8 cellular contexts compared by ENCODE assay signal in the genomic region with DNA sequence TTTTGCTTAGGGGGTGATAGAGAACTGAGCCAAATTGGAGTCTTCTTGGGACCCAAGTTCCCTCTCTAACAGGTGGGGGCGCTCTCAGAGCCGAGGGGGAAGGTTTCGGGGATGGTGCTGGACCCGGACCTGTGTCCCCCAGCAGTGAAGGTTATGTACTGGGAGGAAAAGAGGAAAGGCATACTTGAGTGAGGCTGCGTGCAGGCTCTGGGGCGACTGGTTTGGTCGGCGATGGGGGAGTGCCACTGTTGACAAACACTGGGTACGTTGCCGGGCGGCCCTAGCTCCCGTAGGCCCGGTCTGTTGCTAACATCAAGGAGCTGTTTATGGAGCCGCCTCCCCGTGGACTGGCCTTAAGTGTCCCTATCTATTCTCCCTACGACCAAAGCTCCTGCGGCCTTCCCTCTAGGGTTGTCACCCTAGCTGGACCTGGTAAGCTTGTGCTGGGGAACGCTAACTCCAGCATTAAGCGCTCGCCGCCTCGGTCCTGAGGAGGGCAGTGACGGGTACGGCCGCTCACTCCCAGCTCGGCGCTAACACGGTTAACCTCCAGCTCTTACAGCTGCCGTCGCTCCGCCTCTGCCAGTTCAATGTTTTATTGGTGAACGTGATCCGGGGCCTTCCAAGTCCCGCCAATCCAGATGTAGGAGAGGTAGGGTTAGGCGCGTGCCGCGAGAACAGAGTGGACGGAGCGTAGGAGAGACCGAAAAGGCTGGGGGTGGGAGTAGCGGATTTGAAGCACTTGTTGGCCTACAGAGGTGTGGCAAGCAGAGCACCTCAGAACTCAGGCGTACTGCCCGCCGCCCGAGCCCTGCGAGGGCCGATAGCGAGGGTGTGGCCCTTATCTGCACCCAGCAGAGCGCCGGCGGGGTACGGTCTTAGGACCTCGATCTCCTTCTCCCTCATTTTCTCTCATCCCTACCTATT. TPM values are rescaled to one million over a fixed set of nuclear protein-coding genes. Genes with fewer than 3 reads are reported as not detected.
DNase-seq lines count a peak whose midpoint lies in the region; ATAC-seq and TF ChIP-seq lines count a peak whose summit lies in the region.

TSS of gene PPOX (plus strand) at position 685 of the 927 bp plus-strand sequence. CDS start 422 bp downstream, outside the sequence.

- DNase-seq in GM12864 (ENCODE audit: low read depth), result peak; percentile 97
- peak; percentile 99 for DNase-seq in NCI-H1092 treated with DMSO at 0.1 percent for 48 hours (lab: John Stamatoyannopoulos, UW)
- DNase-seq in SKM-1 (lab: John Stamatoyannopoulos, UW; ENCODE audit: unreplicated experiment), result peak; percentile 99
- peak; percentile 89 to 95 for DNase-seq in activated naive CD4-positive, alpha-beta T cell treated with anti-CD3 and anti-CD28 coated beads, Interleukin-2, amount 50 U/mL, for 72 hours (ENCODE audit: low spot score in 2 of 2)
- peak; percentile 98 for DNase-seq in glomerular visceral epithelial cell (ENCODE audit: extremely low spot score)
- DNase-seq in osteoblast (ENCODE audit: insufficient read length, low spot score, missing footprints), result peak; percentile 98
- DNase-seq in thoracic aorta (ENCODE audit: low spot score), result peak; percentile 97

- H3K36me3 Mint-ChIP-seq in activated naive CD4-positive, alpha-beta T cell treated with anti-CD3 and anti-CD28 coated beads, Interleukin-2, amount 50 U/mL, for 72 hours, result peaks cover 0 to 15% of the 10 kb centered on the region in 2 donors

- H4K20me1 ChIP-seq in osteoblast (ENCODE audit: insufficient read depth, low read length), result no peaks in the 10 kb centered on the region

- H3K4me1 ChIP-seq in osteoblast (ENCODE audit: insufficient read depth, low read length) (peaks cover 15% of the 10 kb centered on the region), thoracic aorta (ENCODE audit: control insufficient read depth in 1 of 2, low read depth in 2 of 2) (peaks cover 19 to 33% of the 10 kb centered on the region in 2 donors)

- no peaks in the 10 kb centered on the region for H3K9me3 Mint-ChIP-seq in activated naive CD4-positive, alpha-beta T cell treated with anti-CD3 and anti-CD28 coated beads, Interleukin-2, amount 50 U/mL, for 72 hours

- H3K4me3 ChIP-seq in GM12864 (ENCODE audit: low read depth, low read length) (peak within 1 kb of the TSS; percentile 68), osteoblast (ENCODE audit: insufficient read depth, low read length) (peak within 1 kb of the TSS; percentile 84), thoracic aorta (peak within 1 kb of the TSS; percentile 75)

- TF ChIP-seq CTCF in GM12864 (IDR thresholded peaks at IDR 0.05; ENCODE audit: low read depth, low read length, missing control alignments) (peak; percentile 66), osteoblast (IDR thresholded peaks at IDR 0.05; ENCODE audit: extremely low read depth, low read depth, low read length) (peak; percentile 50), thoracic aorta (IDR thresholded peaks at IDR 0.05) (no peak)

- peak within 1 kb of the TSS; percentile 87 for H3K27ac ChIP-seq in osteoblast (ENCODE audit: low read depth, low read length)
- H3K27ac ChIP-seq in thoracic aorta, result peak within 1 kb of the TSS; percentile 89

- peak within 1 kb of the TSS; percentile 88 to 96 for H3K27ac Mint-ChIP-seq in activated naive CD4-positive, alpha-beta T cell treated with anti-CD3 and anti-CD28 coated beads, Interleukin-2, amount 50 U/mL, for 72 hours

- no peaks in the 10 kb centered on the region for H3K9me3 ChIP-seq in osteoblast (ENCODE audit: low read depth, low read length)
- H3K9me3 ChIP-seq in thoracic aorta, result no peaks in the 10 kb centered on the region

- peak within 1 kb of the TSS; percentile 92 for H3K4me2 ChIP-seq in osteoblast (ENCODE audit: insufficient read depth, low read length)

- H3K27me3 ChIP-seq in osteoblast (ENCODE audit: insufficient read depth, low read length), result no peaks in the 10 kb centered on the region
- H3K27me3 ChIP-seq in thoracic aorta (replicated peaks; ENCODE audit: insufficient read depth), result no peaks in the 10 kb centered on the region

- H2AFZ ChIP-seq in osteoblast (ENCODE audit: low read length), result peak within 1 kb of the TSS; percentile 88

- H3K79me2 ChIP-seq in osteoblast (ENCODE audit: insufficient read depth, low read length), result peaks cover 14% of the 10 kb centered on the region

- peaks cover 46% of the 10 kb centered on the region for H3K36me3 ChIP-seq in osteoblast (ENCODE audit: insufficient read depth, low read length)
- peaks cover 11% of the 10 kb centered on the region for H3K36me3 ChIP-seq in thoracic aorta

- ATAC-seq in HG02623 (IDR thresholded peaks at IDR 0.05; ENCODE audit: unreplicated experiment) (peak; percentile 93), thoracic aorta (ENCODE audit: insufficient number of reproducible peaks, low FRiP score, low read depth) (peak; percentile 87)
- ATAC-seq in activated naive CD4-positive, alpha-beta T cell treated with anti-CD3 and anti-CD28 coated beads, Interleukin-2, amount 50 U/mL, for 72 hours, result peak; percentile 95 to 96

RNA-seq across cellular contexts. Expression of gene PPOX, which starts in this region (rescaled TPM):
- 10 to 100 TPM; 28.2 to 41.0 TPM for total RNA-seq in activated naive CD4-positive, alpha-beta T cell treated with anti-CD3 and anti-CD28 coated beads, Interleukin-2, amount 50 U/mL, for 72 hours
- 15.9 and 19.5 TPM in 2 replicates for total RNA-seq in osteoblast
- 10 to 100 TPM; 18.2 to 33.6 TPM for total RNA-seq in thoracic aorta

Comparison
In these comparisons a context has a peak if more than half of its experiments do, and no peak if none do; other contexts are left out.
1. Peak in every context shown above with its lines: DNase-seq, ATAC-seq, H3K4me3 ChIP-seq and H3K27ac ChIP-seq.